ENCODE assay signal across 10 cellular contexts in genomic region chr7:21580073-21580521, GRCh38. TPM values are rescaled to one million over a fixed set of nuclear protein-coding genes. Genes with fewer than 3 reads are reported as not detected.
A peak's percentile ranks its signal among the peaks of the same experiment; 100 is the strongest.
DNase-seq lines count a peak whose midpoint lies in the region; ATAC-seq, FAIRE-seq and TF ChIP-seq lines count a peak whose summit lies in the region.
"Had no signal": no experiment of that assay in that cellular context is flagged by ENCODE, and none has a peak within 500 bp of the region (broad histone marks: within the 10 kb centered on the region; RNA-seq: fewer than 3 reads in every experiment).

No MANE protein-coding gene starts in this region.

- H3K9me3 ChIP-seq in astrocyte (ENCODE audit: insufficient read depth, low read depth, low read length) (no peaks in the 10 kb centered on the region), parathyroid adenoma (ENCODE audit: control insufficient read depth, low read length) (peaks cover 7% of the 10 kb centered on the region)

- TF ChIP-seq CTCF in GM13977 (IDR thresholded peaks at IDR 0.05; ENCODE audit: extremely low read depth, insufficient read depth, missing control alignments) (no peak), astrocyte (IDR thresholded peaks at IDR 0.05; ENCODE audit: insufficient read depth, low read depth, low read length) (no peak), parathyroid adenoma (IDR thresholded peaks at IDR 0.05) (no peak)

- H3K79me2 ChIP-seq in astrocyte (ENCODE audit: insufficient read depth, low read length) (no peaks in the 10 kb centered on the region), parathyroid adenoma (peaks cover 10% of the 10 kb centered on the region)

- no peak overlapping the region for H3K9ac ChIP-seq in astrocyte (ENCODE audit: low read length)
- H3K9ac ChIP-seq in parathyroid adenoma, result no peak overlapping the region

- H4K20me1 ChIP-seq in astrocyte (ENCODE audit: insufficient read depth, low read length), result no peaks in the 10 kb centered on the region

- H3K4me3 ChIP-seq in astrocyte (ENCODE audit: insufficient read depth, low read depth, low read length), result no peak overlapping the region
- peak overlapping the region; percentile 17 for H3K4me3 ChIP-seq in parathyroid adenoma (ENCODE audit: low read depth, low read length)

- no peaks in the 10 kb centered on the region for H3K36me3 ChIP-seq in astrocyte (ENCODE audit: insufficient read depth, low read length)
- peaks cover 16% of the 10 kb centered on the region for H3K36me3 ChIP-seq in parathyroid adenoma (ENCODE audit: control insufficient read depth, insufficient read depth, low read length)

- H3K36me3 Mint-ChIP-seq in astrocyte (ENCODE audit: low read depth, unreplicated experiment), result peaks cover 3% of the 10 kb centered on the region

- H3K27ac ChIP-seq in astrocyte (ENCODE audit: low read depth, low read length), result no peak overlapping the region
- H3K27ac ChIP-seq in parathyroid adenoma, result peak overlapping the region; percentile 94

- no peak for FAIRE-seq in astrocyte (lab: Jason Lieb, UNC)

- no peaks in the 10 kb centered on the region for H3K4me1 ChIP-seq in astrocyte (ENCODE audit: insufficient read depth, low read length)
- peaks cover 71% of the 10 kb centered on the region for H3K4me1 ChIP-seq in parathyroid adenoma

- in situ Hi-C loops in GM13977 (cut with MboI; ENCODE audit: low pct_unique_long_range_greater_than_20kb, low sequenced_read_pairs, unreplicated experiment), result no loop called here

- H3K4me2 ChIP-seq in astrocyte (ENCODE audit: low read length) (peak overlapping the region; percentile 56), parathyroid adenoma (ENCODE audit: low read length) (peak overlapping the region; percentile 45)

- H3K27me3 Mint-ChIP-seq in astrocyte (ENCODE audit: low read depth, unreplicated experiment), result no peaks in the 10 kb centered on the region

- no peaks in the 10 kb centered on the region for H3K27me3 ChIP-seq in astrocyte (ENCODE audit: insufficient read depth, low read length)
- no peaks in the 10 kb centered on the region for H3K27me3 ChIP-seq in parathyroid adenoma (ENCODE audit: control insufficient read depth, insufficient read depth, low read length)

- peaks cover 8% of the 10 kb centered on the region for H3K4me1 Mint-ChIP-seq in astrocyte (ENCODE audit: low read depth, unreplicated experiment)
- H3K4me1 Mint-ChIP-seq: central memory CD8-positive, alpha-beta T cell; IgD-negative memory B cell had no signal

- peak overlapping the region; percentile 24 for H2AFZ ChIP-seq in astrocyte (ENCODE audit: low read depth, low read length)
- H2AFZ ChIP-seq in parathyroid adenoma, result no peak overlapping the region

- ATAC-seq in HG03520 (IDR thresholded peaks at IDR 0.05; ENCODE audit: unreplicated experiment), result peak; percentile 43
- ATAC-seq in HG02763 (IDR thresholded peaks at IDR 0.05; ENCODE audit: unreplicated experiment), result no peak

- peaks cover 7% of the 10 kb centered on the region for H3K9me3 Mint-ChIP-seq in astrocyte (ENCODE audit: unreplicated experiment)
- H3K9me3 Mint-ChIP-seq: central memory CD8-positive, alpha-beta T cell had no signal

- DNase-seq in GM13977 (ENCODE audit: low spot score) (peak; percentile 8), astrocyte (ENCODE audit: low read depth) (peak; percentile 64), NCI-H1417 treated with DMSO at 0.1 percent for 48 hours (lab: John Stamatoyannopoulos, UW) (no peak), mucosa of gallbladder (ENCODE audit: low spot score) (no peak)
- no peak for DNase-seq in stimulated activated CD4-positive, alpha-beta T cell treated with anti-CD3 and anti-CD28 coated beads, Interleukin-2, amount 100 ng/mL, for 24 hours

- H3K27ac Mint-ChIP-seq in astrocyte (ENCODE audit: unreplicated experiment), result no peak overlapping the region
- H3K27ac Mint-ChIP-seq: IgD-negative memory B cell had no signal

- no peak overlapping the region for H3K4me3 Mint-ChIP-seq in astrocyte (ENCODE audit: unreplicated experiment)
- H3K4me3 Mint-ChIP-seq: central memory CD8-positive, alpha-beta T cell; IgD-negative memory B cell had no signal

RNA-seq across cellular contexts. Expression of gene DNAH11, which starts 37.3 kb away (rescaled TPM):
- total RNA-seq in astrocyte (0.43 and 0.72 TPM in 2 replicates), mucosa of gallbladder (0.12 TPM)

Comparison
In these comparisons a context has a peak if more than half of its experiments do, and no peak if none do; other contexts are left out.
1. DNase-seq: peak in GM13977 (single experiment) and astrocyte (single experiment); none in NCI-H1417 treated with DMSO at 0.1 percent for 48 hours (single experiment), stimulated activated CD4-positive, alpha-beta T cell treated with anti-CD3 and anti-CD28 coated beads, Interleukin-2, amount 100 ng/mL, for 24 hours (0 of 2) and mucosa of gallbladder (single experiment).